Comparison of ENCODE assay signal across 1 cellular context in the genomic region with DNA sequence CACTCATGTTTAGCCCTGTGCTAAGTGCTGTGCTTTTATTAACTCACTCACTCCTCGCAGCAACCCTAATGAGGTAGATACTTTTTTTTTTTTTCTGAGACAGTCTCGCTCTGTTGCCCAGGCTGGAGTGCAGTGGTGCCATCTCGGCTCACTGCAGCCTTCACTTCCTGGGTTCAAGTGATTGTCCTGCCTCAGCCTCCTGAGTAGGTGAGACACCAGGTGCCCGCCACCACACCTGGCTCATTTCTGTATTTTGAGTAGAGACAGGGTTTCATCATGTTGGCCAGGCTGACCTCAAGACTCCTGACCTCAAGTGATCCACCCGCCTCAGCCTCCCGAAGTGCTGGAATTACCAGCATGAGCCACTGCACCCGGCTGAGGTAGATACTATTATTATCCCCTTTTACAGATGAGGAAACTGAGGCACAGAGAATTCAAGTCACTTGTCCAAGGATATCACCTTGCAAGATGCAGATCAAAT.
TF ChIP-seq lines count a peak whose summit lies in the region.

No MANE protein-coding gene starts in this region.

TF ChIP-seq in K562, 482 proteins besides CTCF, POLR2A, EP300 and RAD21:
- no peak for TF ChIP-seq ZNF431 (CRISPR knock-in tag; IDR thresholded peaks at IDR 0.05)
- peak in 1 of 2 experiments; percentile 44; a peak in 1 of 4 replicates for TF ChIP-seq KDM1A (IDR thresholded peaks at IDR 0.05)
- no peak for TF ChIP-seq ZNF12 (CRISPR knock-in tag; IDR thresholded peaks at IDR 0.05)
- no peak for TF ChIP-seq ZNF174 (CRISPR knock-in tag; IDR thresholded peaks at IDR 0.05)
- TF ChIP-seq PHB2 (IDR thresholded peaks at IDR 0.05; ENCODE audit: low read depth) = no peak
- no peak for TF ChIP-seq KDM2B (CRISPR knock-in tag; IDR thresholded peaks at IDR 0.05)
- no peak for TF ChIP-seq ZNF830 (CRISPR knock-in tag; IDR thresholded peaks at IDR 0.05)
- TF ChIP-seq CC2D1A (IDR thresholded peaks at IDR 0.05) = no peak
- TF ChIP-seq ADNP (tag; IDR thresholded peaks at IDR 0.05) = peak; percentile 35; the same call in 1 of the 2 replicates
- no peak for TF ChIP-seq ZNF79 (CRISPR knock-in tag; IDR thresholded peaks at IDR 0.05; ENCODE audit: low read depth)
- no peak for TF ChIP-seq SLC30A9 (CRISPR knock-in tag; IDR thresholded peaks at IDR 0.05)
- no peak for TF ChIP-seq CBFA2T3 (IDR thresholded peaks at IDR 0.05)
- TF ChIP-seq ARID1B (IDR thresholded peaks at IDR 0.05) = no peak
- TF ChIP-seq, protein P1, sequence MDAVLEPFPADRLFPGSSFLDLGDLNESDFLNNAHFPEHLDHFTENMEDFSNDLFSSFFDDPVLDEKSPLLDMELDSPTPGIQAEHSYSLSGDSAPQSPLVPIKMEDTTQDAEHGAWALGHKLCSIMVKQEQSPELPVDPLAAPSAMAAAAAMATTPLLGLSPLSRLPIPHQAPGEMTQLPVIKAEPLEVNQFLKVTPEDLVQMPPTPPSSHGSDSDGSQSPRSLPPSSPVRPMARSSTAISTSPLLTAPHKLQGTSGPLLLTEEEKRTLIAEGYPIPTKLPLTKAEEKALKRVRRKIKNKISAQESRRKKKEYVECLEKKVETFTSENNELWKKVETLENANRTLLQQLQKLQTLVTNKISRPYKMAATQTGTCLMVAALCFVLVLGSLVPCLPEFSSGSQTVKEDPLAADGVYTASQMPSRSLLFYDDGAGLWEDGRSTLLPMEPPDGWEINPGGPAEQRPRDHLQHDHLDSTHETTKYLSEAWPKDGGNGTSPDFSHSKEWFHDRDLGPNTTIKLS (IDR thresholded peaks at IDR 0.05; ENCODE audit: borderline replicate concordance, low read depth) = no peak
- TF ChIP-seq GABPB2 (CRISPR knock-in tag; conservative IDR thresholded peaks at IDR 0.05) = no peak
- no peak for TF ChIP-seq ZBTB11 (CRISPR knock-in tag; IDR thresholded peaks at IDR 0.05)
- no peak for TF ChIP-seq FOXA1 (IDR thresholded peaks at IDR 0.05; ENCODE audit: borderline replicate concordance)
- TF ChIP-seq, protein P2, sequence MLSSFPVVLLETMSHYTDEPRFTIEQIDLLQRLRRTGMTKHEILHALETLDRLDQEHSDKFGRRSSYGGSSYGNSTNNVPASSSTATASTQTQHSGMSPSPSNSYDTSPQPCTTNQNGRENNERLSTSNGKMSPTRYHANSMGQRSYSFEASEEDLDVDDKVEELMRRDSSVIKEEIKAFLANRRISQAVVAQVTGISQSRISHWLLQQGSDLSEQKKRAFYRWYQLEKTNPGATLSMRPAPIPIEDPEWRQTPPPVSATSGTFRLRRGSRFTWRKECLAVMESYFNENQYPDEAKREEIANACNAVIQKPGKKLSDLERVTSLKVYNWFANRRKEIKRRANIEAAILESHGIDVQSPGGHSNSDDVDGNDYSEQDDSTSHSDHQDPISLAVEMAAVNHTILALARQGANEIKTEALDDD (IDR thresholded peaks at IDR 0.05) = no peak
- TF ChIP-seq ZSCAN29 (IDR thresholded peaks at IDR 0.05) = no peak
- no peak for TF ChIP-seq PYGO2 (tag; IDR thresholded peaks at IDR 0.05)
- TF ChIP-seq SREBF1 (IDR thresholded peaks at IDR 0.05; ENCODE audit: borderline replicate concordance, low read depth, low read length) = no peak
- no peak for TF ChIP-seq BMI1 (IDR thresholded peaks at IDR 0.05; ENCODE audit: low read length)
- TF ChIP-seq ILK (tag; IDR thresholded peaks at IDR 0.05; ENCODE audit: borderline replicate concordance, low read depth) = no peak
- no peak for TF ChIP-seq ASH1L (IDR thresholded peaks at IDR 0.05; ENCODE audit: borderline replicate concordance, low read depth, partially characterized antibody)
- no peak for TF ChIP-seq NCOR1 (IDR thresholded peaks at IDR 0.05)
- TF ChIP-seq, protein P3, sequence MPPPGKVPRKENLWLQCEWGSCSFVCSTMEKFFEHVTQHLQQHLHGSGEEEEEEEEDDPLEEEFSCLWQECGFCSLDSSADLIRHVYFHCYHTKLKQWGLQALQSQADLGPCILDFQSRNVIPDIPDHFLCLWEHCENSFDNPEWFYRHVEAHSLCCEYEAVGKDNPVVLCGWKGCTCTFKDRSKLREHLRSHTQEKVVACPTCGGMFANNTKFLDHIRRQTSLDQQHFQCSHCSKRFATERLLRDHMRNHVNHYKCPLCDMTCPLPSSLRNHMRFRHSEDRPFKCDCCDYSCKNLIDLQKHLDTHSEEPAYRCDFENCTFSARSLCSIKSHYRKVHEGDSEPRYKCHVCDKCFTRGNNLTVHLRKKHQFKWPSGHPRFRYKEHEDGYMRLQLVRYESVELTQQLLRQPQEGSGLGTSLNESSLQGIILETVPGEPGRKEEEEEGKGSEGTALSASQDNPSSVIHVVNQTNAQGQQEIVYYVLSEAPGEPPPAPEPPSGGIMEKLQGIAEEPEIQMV (tag; conservative IDR thresholded peaks at IDR 0.05; ENCODE audit: low read depth) = no peak
- TF ChIP-seq, protein P4, sequence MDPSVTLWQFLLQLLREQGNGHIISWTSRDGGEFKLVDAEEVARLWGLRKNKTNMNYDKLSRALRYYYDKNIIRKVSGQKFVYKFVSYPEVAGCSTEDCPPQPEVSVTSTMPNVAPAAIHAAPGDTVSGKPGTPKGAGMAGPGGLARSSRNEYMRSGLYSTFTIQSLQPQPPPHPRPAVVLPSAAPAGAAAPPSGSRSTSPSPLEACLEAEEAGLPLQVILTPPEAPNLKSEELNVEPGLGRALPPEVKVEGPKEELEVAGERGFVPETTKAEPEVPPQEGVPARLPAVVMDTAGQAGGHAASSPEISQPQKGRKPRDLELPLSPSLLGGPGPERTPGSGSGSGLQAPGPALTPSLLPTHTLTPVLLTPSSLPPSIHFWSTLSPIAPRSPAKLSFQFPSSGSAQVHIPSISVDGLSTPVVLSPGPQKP (CRISPR knock-in tag; IDR thresholded peaks at IDR 0.05) = no peak
- TF ChIP-seq RBM25 (IDR thresholded peaks at IDR 0.05; ENCODE audit: low read depth, low read length, severe bottlenecking) = peak; percentile 85
- 0 out of 2 replicates have a peak, but pooled peaks have one; percentile 19 for TF ChIP-seq ZNF384 (IDR thresholded peaks at IDR 0.05; ENCODE audit: low read depth, low read length)
- TF ChIP-seq, protein P5, sequence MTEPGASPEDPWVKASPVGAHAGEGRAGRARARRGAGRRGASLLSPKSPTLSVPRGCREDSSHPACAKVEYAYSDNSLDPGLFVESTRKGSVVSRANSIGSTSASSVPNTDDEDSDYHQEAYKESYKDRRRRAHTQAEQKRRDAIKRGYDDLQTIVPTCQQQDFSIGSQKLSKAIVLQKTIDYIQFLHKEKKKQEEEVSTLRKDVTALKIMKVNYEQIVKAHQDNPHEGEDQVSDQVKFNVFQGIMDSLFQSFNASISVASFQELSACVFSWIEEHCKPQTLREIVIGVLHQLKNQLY (CRISPR knock-in tag; conservative IDR thresholded peaks at IDR 0.05) = no peak
- TF ChIP-seq BCOR (IDR thresholded peaks at IDR 0.05) = peak; percentile 90
- TF ChIP-seq RFX7 (CRISPR knock-in tag; IDR thresholded peaks at IDR 0.05) = no peak
- TF ChIP-seq KLF13 (tag; IDR thresholded peaks at IDR 0.05; ENCODE audit: borderline replicate concordance, low read depth) = no peak
- no peak for TF ChIP-seq RCOR1 (IDR thresholded peaks at IDR 0.05; ENCODE audit: borderline replicate concordance in 1 of 2, low read depth in 2 of 2, low read length in 2 of 2)
- no peak for TF ChIP-seq SMARCC2 (IDR thresholded peaks at IDR 0.05; ENCODE audit: low read depth)
- no peak for TF ChIP-seq L3MBTL2 (IDR thresholded peaks at IDR 0.05)
- TF ChIP-seq YY1 (IDR thresholded peaks at IDR 0.05; ENCODE audit: borderline replicate concordance in 1 of 3, control insufficient read depth in 1 of 3, extremely low read depth in 1 of 3, insufficient read depth in 3 of 3, insufficient read length in 1 of 3, insufficient replicate concordance in 2 of 3, low read depth in 1 of 3, low read length in 2 of 3) = no peak
- no peak for TF ChIP-seq ZNF639 (CRISPR knock-in tag; conservative IDR thresholded peaks at IDR 0.05 in 1 of 2, IDR thresholded peaks at IDR 0.05 in 1 of 2)
- no peak for TF ChIP-seq FOXK2 (conservative IDR thresholded peaks at IDR 0.05 in 1 of 2, IDR thresholded peaks at IDR 0.05 in 1 of 2; ENCODE audit: low read depth in 2 of 2)
- no peak for TF ChIP-seq RBM22 (IDR thresholded peaks at IDR 0.05; ENCODE audit: low read depth, low read length, poor library complexity, severe bottlenecking)
- no peak for TF ChIP-seq ZBED1 (IDR thresholded peaks at IDR 0.05)
TF ChIP-seq in K562: peak in this region for 5.
